In the genomic region with DNA sequence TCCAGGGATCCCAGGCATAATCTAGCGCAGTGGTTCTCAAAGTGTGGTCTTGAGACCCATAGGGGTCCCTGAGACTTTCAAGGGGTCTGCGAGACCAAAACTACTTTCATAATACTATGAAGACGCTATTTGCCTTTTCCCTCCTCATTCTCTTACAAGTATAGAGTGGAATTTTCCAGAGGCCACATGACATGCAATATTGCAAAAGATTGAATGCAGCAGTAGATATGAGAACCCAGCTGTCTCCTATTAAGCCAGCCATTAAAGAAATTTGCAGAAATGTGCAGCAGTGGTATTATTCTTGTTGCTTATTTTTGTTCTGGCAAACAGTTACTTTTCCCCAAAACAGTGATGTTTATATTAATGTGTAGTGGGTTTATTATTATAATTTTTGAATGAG, we compare ENCODE assay signal across 1 cellular context.
TF ChIP-seq lines count a peak whose summit lies in the region.

No MANE protein-coding gene starts in this region.

TF ChIP-seq in SK-N-SH treated with all-trans-retinoic acid at 6 μM for 48 hours, 23 proteins besides CTCF, POLR2A, EP300 and RAD21:
- TF ChIP-seq, protein P1, sequence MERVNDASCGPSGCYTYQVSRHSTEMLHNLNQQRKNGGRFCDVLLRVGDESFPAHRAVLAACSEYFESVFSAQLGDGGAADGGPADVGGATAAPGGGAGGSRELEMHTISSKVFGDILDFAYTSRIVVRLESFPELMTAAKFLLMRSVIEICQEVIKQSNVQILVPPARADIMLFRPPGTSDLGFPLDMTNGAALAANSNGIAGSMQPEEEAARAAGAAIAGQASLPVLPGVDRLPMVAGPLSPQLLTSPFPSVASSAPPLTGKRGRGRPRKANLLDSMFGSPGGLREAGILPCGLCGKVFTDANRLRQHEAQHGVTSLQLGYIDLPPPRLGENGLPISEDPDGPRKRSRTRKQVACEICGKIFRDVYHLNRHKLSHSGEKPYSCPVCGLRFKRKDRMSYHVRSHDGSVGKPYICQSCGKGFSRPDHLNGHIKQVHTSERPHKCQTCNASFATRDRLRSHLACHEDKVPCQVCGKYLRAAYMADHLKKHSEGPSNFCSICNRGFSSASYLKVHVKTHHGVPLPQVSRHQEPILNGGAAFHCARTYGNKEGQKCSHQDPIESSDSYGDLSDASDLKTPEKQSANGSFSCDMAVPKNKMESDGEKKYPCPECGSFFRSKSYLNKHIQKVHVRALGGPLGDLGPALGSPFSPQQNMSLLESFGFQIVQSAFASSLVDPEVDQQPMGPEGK (CRISPR knock-in tag; IDR thresholded peaks at IDR 0.05; ENCODE audit: borderline replicate concordance): no peak
- TF ChIP-seq ESRRG (CRISPR knock-in tag; IDR thresholded peaks at IDR 0.05) (no peak), TCF4 (CRISPR knock-in tag; IDR thresholded peaks at IDR 0.05; ENCODE audit: borderline replicate concordance) (no peak), ARNTL (CRISPR knock-in tag; IDR thresholded peaks at IDR 0.05; ENCODE audit: borderline replicate concordance, low read depth) (no peak), ZNF70 (CRISPR knock-in tag; IDR thresholded peaks at IDR 0.05) (no peak), RARB (CRISPR knock-in tag; IDR thresholded peaks at IDR 0.05) (no peak), BACH2 (CRISPR knock-in tag; IDR thresholded peaks at IDR 0.05; ENCODE audit: borderline replicate concordance) (no peak), ZNF8 (CRISPR knock-in tag; IDR thresholded peaks at IDR 0.05) (no peak), ZFP30 (CRISPR knock-in tag; IDR thresholded peaks at IDR 0.05) (no peak), ZC3H10 (CRISPR knock-in tag; IDR thresholded peaks at IDR 0.05) (no peak)
- TF ChIP-seq, protein P2, sequence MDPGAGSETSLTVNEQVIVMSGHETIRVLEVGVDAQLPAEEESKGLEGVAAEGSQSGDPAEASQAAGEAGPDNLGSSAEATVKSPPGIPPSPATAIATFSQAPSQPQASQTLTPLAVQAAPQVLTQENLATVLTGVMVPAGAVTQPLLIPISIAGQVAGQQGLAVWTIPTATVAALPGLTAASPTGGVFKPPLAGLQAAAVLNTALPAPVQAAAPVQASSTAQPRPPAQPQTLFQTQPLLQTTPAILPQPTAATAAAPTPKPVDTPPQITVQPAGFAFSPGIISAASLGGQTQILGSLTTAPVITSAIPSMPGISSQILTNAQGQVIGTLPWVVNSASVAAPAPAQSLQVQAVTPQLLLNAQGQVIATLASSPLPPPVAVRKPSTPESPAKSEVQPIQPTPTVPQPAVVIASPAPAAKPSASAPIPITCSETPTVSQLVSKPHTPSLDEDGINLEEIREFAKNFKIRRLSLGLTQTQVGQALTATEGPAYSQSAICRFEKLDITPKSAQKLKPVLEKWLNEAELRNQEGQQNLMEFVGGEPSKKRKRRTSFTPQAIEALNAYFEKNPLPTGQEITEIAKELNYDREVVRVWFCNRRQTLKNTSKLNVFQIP (CRISPR knock-in tag; IDR thresholded peaks at IDR 0.05; ENCODE audit: borderline replicate concordance, low read depth): no peak
- TF ChIP-seq, protein P3, sequence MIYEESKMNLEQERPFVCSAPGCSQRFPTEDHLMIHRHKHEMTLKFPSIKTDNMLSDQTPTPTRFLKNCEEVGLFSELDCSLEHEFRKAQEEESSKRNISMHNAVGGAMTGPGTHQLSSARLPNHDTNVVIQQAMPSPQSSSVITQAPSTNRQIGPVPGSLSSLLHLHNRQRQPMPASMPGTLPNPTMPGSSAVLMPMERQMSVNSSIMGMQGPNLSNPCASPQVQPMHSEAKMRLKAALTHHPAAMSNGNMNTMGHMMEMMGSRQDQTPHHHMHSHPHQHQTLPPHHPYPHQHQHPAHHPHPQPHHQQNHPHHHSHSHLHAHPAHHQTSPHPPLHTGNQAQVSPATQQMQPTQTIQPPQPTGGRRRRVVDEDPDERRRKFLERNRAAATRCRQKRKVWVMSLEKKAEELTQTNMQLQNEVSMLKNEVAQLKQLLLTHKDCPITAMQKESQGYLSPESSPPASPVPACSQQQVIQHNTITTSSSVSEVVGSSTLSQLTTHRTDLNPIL (CRISPR knock-in tag; IDR thresholded peaks at IDR 0.05; ENCODE audit: low read depth): no peak
